In genomic region chr18:58241026-58241679, GRCh38 we compare ENCODE assay signal across 16 cellular contexts.
"Had no signal": no experiment of that assay in that cellular context is flagged by ENCODE, and none has a peak within 500 bp of the region (broad histone marks: within the 10 kb centered on the region; RNA-seq: fewer than 3 reads in every experiment).

No MANE protein-coding gene starts in this region.

- ATAC-seq: activated T-helper 17 cell treated with anti-CD3 and anti-CD28 coated beads, Interleukin-2, amount 50 U/mL, for 72 hours; naive thymus-derived CD4-positive, alpha-beta T cell; sciatic nerve; T-cell had no signal

- H3K4me3 ChIP-seq: coronary artery, hepatocyte, prostate gland had no signal

- H3K36me3 ChIP-seq: neutrophil, prostate gland had no signal

- H3K9me3 ChIP-seq: neutrophil, prostate gland had no signal

- H2AFZ ChIP-seq: hepatocyte had no signal

- H3K4me2 ChIP-seq: hepatocyte had no signal

- H3K27ac ChIP-seq: coronary artery, neutrophil had no signal

- DNase-seq: activated CD4-positive, alpha-beta T cell treated with anti-CD3 and anti-CD28 coated beads, Interleukin-2, amount 10 ng/mL, durations not matched to agents 7 days and 5 days; activated CD4-positive, CD25-positive, alpha-beta regulatory T cell; activated CD8-positive, alpha-beta memory T cell treated with anti-CD3 and anti-CD28 coated beads for 24 hours; activated naive CD4-positive, alpha-beta T cell treated with anti-CD3 and anti-CD28 coated beads for 36 hours; activated T-cell treated with anti-CD3 and anti-CD28 coated beads for 4 hours; effector memory CD4-positive, alpha-beta T cell; naive thymus-derived CD4-positive, alpha-beta T cell; stimulated activated CD4-positive, alpha-beta T cell treated with anti-CD3 and anti-CD28 coated beads, Interleukin-2, amount 100 ng/mL, for 24 hours; stimulated activated naive CD4-positive, alpha-beta T cell; T-cell had no signal

- H3K4me1 ChIP-seq: prostate gland had no signal

- H3K27me3 ChIP-seq: hepatocyte had no signal
